In genomic region chr22:30809086-30809485, GRCh38 we compare ENCODE assay signal across 31 cellular contexts.
A peak's percentile ranks its signal among the peaks of the same experiment; 100 is the strongest.
DNase-seq lines count a peak whose midpoint lies in the region; ATAC-seq, FAIRE-seq and TF ChIP-seq lines count a peak whose summit lies in the region.
"Had no signal": no experiment of that assay in that cellular context is flagged by ENCODE, and none has a peak within 500 bp of the region (broad histone marks: within the 10 kb centered on the region; RNA-seq: fewer than 3 reads in every experiment).

No MANE protein-coding gene starts in this region.

- peak; percentile 38 for DNase-seq in A172 (ENCODE audit: low spot score)
- peak; percentile 70 for DNase-seq in IMR-90
- DNase-seq in astrocyte (ENCODE audit: low read depth): peak; percentile 78
- peak; percentile 50 to 73 for DNase-seq in foreskin keratinocyte
- no peak for DNase-seq in activated CD4-positive, alpha-beta T cell treated with anti-CD3 and anti-CD28 coated beads for 36 hours
- DNase-seq in activated T-cell treated with anti-CD3 and anti-CD28 coated beads for 4 hours: no peak
- no peak for DNase-seq in sciatic nerve (ENCODE audit: low spot score)
- DNase-seq: 8988T; activated CD8-positive, alpha-beta T cell treated with anti-CD3 and anti-CD28 coated beads for 36 hours; activated effector memory CD4-positive, alpha-beta T cell treated with Interleukin-2 at 50 U/mL for 16 hours; activated naive CD8-positive, alpha-beta T cell treated with anti-CD3 and anti-CD28 coated beads for 36 hours; CD4-positive, CD25-positive, alpha-beta regulatory T cell; cerebellar nuclear complex; hippocampal formation; natural killer cell; NCI-H1417; NCI-H2029 treated with DMSO at 0.1 percent for 48 hours; NCI-H2227 treated with DMSO at 0.1 percent for 48 hours; RPMI8226; SK-N-SH; stimulated activated CD4-positive, alpha-beta T cell treated with anti-CD3 and anti-CD28 coated beads, Interleukin-2, amount 100 ng/mL, for 24 hours had no signal

- no peak overlapping the region for H2BK120ac ChIP-seq in IMR-90 (ENCODE audit: low read depth, low read length)

- H4K8ac ChIP-seq in IMR-90 (ENCODE audit: low read depth in 2 of 2, low read length in 2 of 2): no peak overlapping the region

- no peak for TF ChIP-seq RAD21 in IMR-90 (IDR thresholded peaks at IDR 0.05; ENCODE audit: low read length)

- H4K5ac ChIP-seq in IMR-90 (ENCODE audit: low read depth, low read length): no peak overlapping the region

- H3K79me2 ChIP-seq in astrocyte (ENCODE audit: insufficient read depth, low read length): no peaks in the 10 kb centered on the region

- no peak overlapping the region for H3K18ac ChIP-seq in IMR-90 (ENCODE audit: low read depth, low read length)

- no peaks in the 10 kb centered on the region for H3K9me3 ChIP-seq in IMR-90 (ENCODE audit: control insufficient read depth, insufficient read depth, low read length)
- H3K9me3 ChIP-seq in astrocyte (ENCODE audit: insufficient read depth, low read depth, low read length): no peaks in the 10 kb centered on the region
- H3K9me3 ChIP-seq: ascending aorta, SK-N-SH, tibial nerve had no signal

- no peak overlapping the region for H3K4me3 ChIP-seq in IMR-90 (ENCODE audit: insufficient read depth, low read depth, low read length)
- H3K4me3 ChIP-seq in astrocyte (ENCODE audit: insufficient read depth, low read depth, low read length): no peak overlapping the region
- H3K4me3 ChIP-seq: ascending aorta, smooth muscle cell, tibial nerve had no signal

- no peak overlapping the region for H2BK20ac ChIP-seq in IMR-90 (ENCODE audit: low read depth, low read length)

- no TSS peak for BruUV-seq in IMR-90 (replicated peaks; lab: Mats Ljungman, UMichigan)

- H3K23ac ChIP-seq in IMR-90 (ENCODE audit: low read depth, low read length): no peak overlapping the region

- H3K27ac Mint-ChIP-seq in astrocyte (ENCODE audit: unreplicated experiment): peak overlapping the region; percentile 34
- no peak overlapping the region for H3K27ac Mint-ChIP-seq in activated CD4-positive, alpha-beta T cell treated with anti-CD3 and anti-CD28 coated beads for 36 hours
- H3K27ac Mint-ChIP-seq: activated CD8-positive, alpha-beta T cell treated with anti-CD3 and anti-CD28 coated beads for 36 hours; activated naive CD8-positive, alpha-beta T cell treated with anti-CD3 and anti-CD28 coated beads for 36 hours; CD4-positive, CD25-positive, alpha-beta regulatory T cell; IgD-negative memory B cell; natural killer cell; T-helper 1 cell treated with Interleukin-12 subunit alpha and Interleukin-12 subunit beta and Interleukin-4 antibody, amounts not matched to agents 30 μg/mL and 1 μg/mL, for 36 hours had no signal

- no peak overlapping the region for H2BK5ac ChIP-seq in IMR-90 (ENCODE audit: low read depth, low read length, poor library complexity, severe bottlenecking)

- H3K79me1 ChIP-seq in IMR-90 (ENCODE audit: low read depth in 1 of 2, low read length in 2 of 2): no peaks in the 10 kb centered on the region

- dilution Hi-C loops in IMR-90 (cut with HindIII; ENCODE audit: low sequenced_read_pairs, unreplicated experiment): no loop called here

- H3K36me3 ChIP-seq in IMR-90 (ENCODE audit: control insufficient read depth, insufficient read depth, low read length) (no peaks in the 10 kb centered on the region), astrocyte (ENCODE audit: insufficient read depth, low read length) (no peaks in the 10 kb centered on the region)
- H3K36me3 ChIP-seq: ascending aorta, tibial nerve had no signal

- no peak for ATAC-seq in IMR-90 (ENCODE audit: low read depth)
- peak; percentile 73 for ATAC-seq in foreskin keratinocyte
- no peak for ATAC-seq in activated CD4-positive, alpha-beta T cell treated with anti-CD3 and anti-CD28 coated beads for 36 hours
- no peak for ATAC-seq in esophagus mucosa
- no peak for ATAC-seq in sciatic nerve
- ATAC-seq: activated CD4-positive, CD25-positive, alpha-beta regulatory T cell treated with anti-CD3 and anti-CD28 coated beads, Interleukin-2, amount 50 U/mL, for 24 hours; activated CD8-positive, alpha-beta T cell treated with anti-CD3 and anti-CD28 coated beads for 36 hours; natural killer cell had no signal

- H3K4me2 ChIP-seq in IMR-90 (ENCODE audit: low read depth, low read length) (no peak overlapping the region), astrocyte (ENCODE audit: low read length) (no peak overlapping the region)
- H3K4me2 ChIP-seq: SK-N-SH, smooth muscle cell had no signal

- no peak overlapping the region for H3K14ac ChIP-seq in IMR-90 (replicated peaks; ENCODE audit: low read depth, low read length)

- TF ChIP-seq CTCF in IMR-90 (conservative IDR thresholded peaks at IDR 0.05; ENCODE audit: low read depth, low read length) (no peak), astrocyte (IDR thresholded peaks at IDR 0.05; ENCODE audit: insufficient read depth, low read depth, low read length) (no peak), foreskin keratinocyte (conservative IDR thresholded peaks at IDR 0.05) (no peak)

- peaks cover 3% of the 10 kb centered on the region; the same call in 1 of the 2 replicates for H3K4me1 ChIP-seq in IMR-90 (ENCODE audit: control insufficient read depth, insufficient read depth, low read length)
- peaks cover 13% of the 10 kb centered on the region for H3K4me1 ChIP-seq in astrocyte (ENCODE audit: insufficient read depth, low read length)
- peaks cover 10% of the 10 kb centered on the region for H3K4me1 ChIP-seq in foreskin keratinocyte
- H3K4me1 ChIP-seq: ascending aorta, tibial nerve had no signal

- H3K4me1 Mint-ChIP-seq in astrocyte (ENCODE audit: low read depth, unreplicated experiment): peaks cover 29% of the 10 kb centered on the region
- no peaks in the 10 kb centered on the region for H3K4me1 Mint-ChIP-seq in activated CD4-positive, alpha-beta T cell treated with anti-CD3 and anti-CD28 coated beads for 36 hours
- H3K4me1 Mint-ChIP-seq: IgD-negative memory B cell, natural killer cell had no signal

- no peak for TF ChIP-seq POLR2A in IMR-90 (IDR thresholded peaks at IDR 0.05; ENCODE audit: low read depth, low read length)

- no peak for FAIRE-seq in astrocyte (lab: Jason Lieb, UNC)
- FAIRE-seq: endothelial cell of umbilical vein, H1, TTC549 had no signal

- WGBS in IMR-90 (ENCODE audit: extremely low coverage in 2 of 2, insufficient read length in 1 of 2), 2 experiments: 90% methylated on average over 2 of the region's 4 CpGs; no CpG with 5 or more reads in 1 of the 2 experiments

- H3K9ac ChIP-seq in IMR-90 (ENCODE audit: low read depth, low read length) (no peak overlapping the region), astrocyte (ENCODE audit: low read length) (no peak overlapping the region)
- H3K9ac ChIP-seq: SK-N-SH had no signal

- no peak overlapping the region for H2AK9ac ChIP-seq in IMR-90 (replicated peaks; ENCODE audit: low read depth, low read length, poor library complexity)

- intact Hi-C loops in IMR-90 (cut with micrococcal nuclease) (no loop called here), sciatic nerve (cut with DNase I) (no loop called here)
- intact Hi-C loops in activated CD4-positive, alpha-beta T cell treated with anti-CD3 and anti-CD28 coated beads for 36 hours (cut with DNase I, micrococcal nuclease): no loop called here

- H3K27me3 ChIP-seq in IMR-90 (ENCODE audit: control insufficient read depth, insufficient read depth, low read length): no peaks in the 10 kb centered on the region
- no peaks in the 10 kb centered on the region for H3K27me3 ChIP-seq in astrocyte (ENCODE audit: insufficient read depth, low read length)
- H3K27me3 ChIP-seq in foreskin keratinocyte: no peaks in the 10 kb centered on the region
- H3K27me3 ChIP-seq: ascending aorta, tibial nerve had no signal

- H3K56ac ChIP-seq in IMR-90 (ENCODE audit: extremely low read depth, insufficient read depth, low read length): no peak overlapping the region

- no peaks in the 10 kb centered on the region for H3K36me3 Mint-ChIP-seq in astrocyte (ENCODE audit: low read depth, unreplicated experiment)
- H3K36me3 Mint-ChIP-seq in activated CD4-positive, alpha-beta T cell treated with anti-CD3 and anti-CD28 coated beads for 36 hours (ENCODE audit: low read depth): no peaks in the 10 kb centered on the region
- H3K36me3 Mint-ChIP-seq: activated naive CD8-positive, alpha-beta T cell treated with anti-CD3 and anti-CD28 coated beads for 36 hours; CD4-positive, CD25-positive, alpha-beta regulatory T cell; natural killer cell had no signal

- CTCF ChIA-PET in IMR-90 (lab: Yijun Ruan, JAX): no interaction called here
- CTCF ChIA-PET in activated CD4-positive, alpha-beta T cell treated with anti-CD3 and anti-CD28 coated beads for 36 hours (lab: Charles Lee): interaction anchor here (0.6 kb wide), 1 partner anchor 136 kb away, joined by 3 read pairs; no protein-coding TSS in a partner anchor

- POLR2A ChIA-PET in IMR-90 (lab: Charles Lee; ENCODE audit: unreplicated experiment): no interaction called here
- POLR2A ChIA-PET in activated CD4-positive, alpha-beta T cell treated with anti-CD3 and anti-CD28 coated beads for 36 hours (lab: Charles Lee): interaction anchor here (0.7 kb wide), 1 partner anchor 131 kb away, joined by 4 read pairs; no protein-coding TSS in a partner anchor

- peaks cover 10% of the 10 kb centered on the region for H3K27me3 Mint-ChIP-seq in astrocyte (ENCODE audit: low read depth, unreplicated experiment)
- peaks cover 6% of the 10 kb centered on the region for H3K27me3 Mint-ChIP-seq in activated CD4-positive, alpha-beta T cell treated with anti-CD3 and anti-CD28 coated beads for 36 hours

- no peak overlapping the region for H4K91ac ChIP-seq in IMR-90 (ENCODE audit: insufficient read depth, low read depth, low read length)

- H3K9me1 ChIP-seq in IMR-90 (ENCODE audit: insufficient read depth, low read length): peaks cover 9% of the 10 kb centered on the region

- H4K20me1 ChIP-seq in IMR-90 (ENCODE audit: insufficient read depth, low read length): peaks cover 7% of the 10 kb centered on the region; the same call in 1 of the 2 replicates
- H4K20me1 ChIP-seq in astrocyte (ENCODE audit: insufficient read depth, low read length): peaks cover 2% of the 10 kb centered on the region

- H2AFZ ChIP-seq in IMR-90 (replicated peaks; ENCODE audit: low read length, poor library complexity) (peak overlapping the region; percentile 48), astrocyte (ENCODE audit: low read depth, low read length) (no peak overlapping the region)

- no peak overlapping the region for H2AK5ac ChIP-seq in IMR-90 (ENCODE audit: low read depth, low read length)

- no peak overlapping the region for H3K27ac ChIP-seq in IMR-90 (ENCODE audit: insufficient read depth, low read length)
- H3K27ac ChIP-seq in astrocyte (ENCODE audit: low read depth, low read length): no peak overlapping the region
- H3K27ac ChIP-seq in foreskin keratinocyte: no peak overlapping the region
- H3K27ac ChIP-seq: ascending aorta, tibial nerve had no signal

- in situ Hi-C loops in IMR-90 (cut with MboI; ENCODE audit: low sequenced_read_pairs): no loop called here

- H3K4me3 Mint-ChIP-seq in astrocyte (ENCODE audit: unreplicated experiment): peak overlapping the region; percentile 29
- H3K4me3 Mint-ChIP-seq in activated CD4-positive, alpha-beta T cell treated with anti-CD3 and anti-CD28 coated beads for 36 hours: no peak overlapping the region
- H3K4me3 Mint-ChIP-seq: activated CD8-positive, alpha-beta T cell treated with anti-CD3 and anti-CD28 coated beads for 36 hours; activated naive CD8-positive, alpha-beta T cell treated with anti-CD3 and anti-CD28 coated beads for 36 hours; CD4-positive, CD25-positive, alpha-beta regulatory T cell; IgD-negative memory B cell; natural killer cell; T-helper 1 cell treated with Interleukin-12 subunit alpha and Interleukin-12 subunit beta and Interleukin-4 antibody, amounts not matched to agents 30 μg/mL and 1 μg/mL, for 36 hours had no signal

- no peaks in the 10 kb centered on the region for H3K9me3 Mint-ChIP-seq in astrocyte (ENCODE audit: unreplicated experiment)
- H3K9me3 Mint-ChIP-seq in activated CD4-positive, alpha-beta T cell treated with anti-CD3 and anti-CD28 coated beads for 36 hours (ENCODE audit: low read depth): no peaks in the 10 kb centered on the region
- H3K9me3 Mint-ChIP-seq: activated CD8-positive, alpha-beta T cell treated with anti-CD3 and anti-CD28 coated beads for 36 hours; activated naive CD8-positive, alpha-beta T cell treated with anti-CD3 and anti-CD28 coated beads for 36 hours; natural killer cell; T-helper 1 cell treated with Interleukin-12 subunit alpha and Interleukin-12 subunit beta and Interleukin-4 antibody, amounts not matched to agents 30 μg/mL and 1 μg/mL, for 36 hours had no signal

- H3K4ac ChIP-seq in IMR-90 (ENCODE audit: low read depth, low read length): no peak overlapping the region

- H2BK15ac ChIP-seq in IMR-90 (ENCODE audit: low read depth, low read length): no peak overlapping the region

Comparison
In these comparisons a context has a peak if more than half of its experiments do, and no peak if none do; other contexts are left out.
1. DNase-seq: peak in A172 (single experiment), IMR-90 (single experiment), astrocyte (single experiment) and foreskin keratinocyte (2 of 2); none in activated CD4-positive, alpha-beta T cell treated with anti-CD3 and anti-CD28 coated beads for 36 hours (single experiment), activated T-cell treated with anti-CD3 and anti-CD28 coated beads for 4 hours (single experiment) and sciatic nerve (single experiment).